ENCODE assay signal across 2 cellular contexts in genomic region chr15:37040072-37040742, GRCh38.
TF ChIP-seq lines count a peak whose summit lies in the region.

No MANE protein-coding gene starts in this region.

TF ChIP-seq in HepG2, 621 proteins besides CTCF, POLR2A, EP300 and RAD21 (continued from another document and continues in another):
- TF ChIP-seq ZBTB33 (CRISPR knock-in tag; IDR thresholded peaks at IDR 0.05), result no peak
- TF ChIP-seq ZNF609 (CRISPR knock-in tag; IDR thresholded peaks at IDR 0.05; ENCODE audit: borderline replicate concordance), result 0 out of 2 replicates have a peak, but pooled peaks have one; percentile 33
- TF ChIP-seq NCOR1 (IDR thresholded peaks at IDR 0.05; ENCODE audit: borderline replicate concordance, low read length), result peak; percentile 83; the same call in 1 of the 2 replicates
- no peak for TF ChIP-seq KDM4B (CRISPR knock-in tag; IDR thresholded peaks at IDR 0.05)
- 0 out of 2 replicates have a peak, but pooled peaks have one; percentile 32 for TF ChIP-seq ATF1 (CRISPR knock-in tag; IDR thresholded peaks at IDR 0.05)
- TF ChIP-seq SOX5 (CRISPR knock-in tag; IDR thresholded peaks at IDR 0.05; ENCODE audit: borderline replicate concordance), result peak; percentile 43; the same call in 1 of the 2 replicates
- no peak for TF ChIP-seq FOXP1 (IDR thresholded peaks at IDR 0.05)
- peak; percentile 53; the same call in 1 of the 2 replicates for TF ChIP-seq FOXP1 (CRISPR knock-in tag; IDR thresholded peaks at IDR 0.05)
- TF ChIP-seq PAF1 (CRISPR knock-in tag; IDR thresholded peaks at IDR 0.05), result no peak
- TF ChIP-seq FOXA1 (IDR thresholded peaks at IDR 0.05), result no peak
- TF ChIP-seq FOXA1 (CRISPR knock-in tag; IDR thresholded peaks at IDR 0.05), result peak; percentile 24; the same call in 1 of the 2 replicates
- TF ChIP-seq KDM1A (CRISPR knock-in tag; IDR thresholded peaks at IDR 0.05), result no peak
- TF ChIP-seq ZBTB43 (CRISPR knock-in tag; conservative IDR thresholded peaks at IDR 0.05), result peak; percentile 71; the same call in 1 of the 2 replicates
- peak in 1 of 2 experiments; percentile 70; a peak in 2 of 4 replicates for TF ChIP-seq NR2F1 (CRISPR knock-in tag; IDR thresholded peaks at IDR 0.05)
- TF ChIP-seq ZIK1 (CRISPR knock-in tag; IDR thresholded peaks at IDR 0.05; ENCODE audit: borderline replicate concordance, low read depth), result no peak
- no peak for TF ChIP-seq SKI (IDR thresholded peaks at IDR 0.05; ENCODE audit: partially characterized antibody)
- TF ChIP-seq SNAPC2 (CRISPR knock-in tag; IDR thresholded peaks at IDR 0.05), result no peak
- peak; percentile 78 for TF ChIP-seq TCF7 (IDR thresholded peaks at IDR 0.05; ENCODE audit: low read depth)
- peak; percentile 54 for TF ChIP-seq ISL2 (CRISPR knock-in tag; IDR thresholded peaks at IDR 0.05)
- TF ChIP-seq NR2F6 (IDR thresholded peaks at IDR 0.05), result peak; percentile 62
- TF ChIP-seq NR2F6 (CRISPR knock-in tag; IDR thresholded peaks at IDR 0.05), result no peak; the same call in 1 of the 2 replicates
- no peak for TF ChIP-seq CREB1 (IDR thresholded peaks at IDR 0.05)
- TF ChIP-seq CREB1 (CRISPR knock-in tag; IDR thresholded peaks at IDR 0.05), result 0 out of 2 replicates have a peak, but pooled peaks have one; percentile 8
- TF ChIP-seq ATF5 (CRISPR knock-in tag; IDR thresholded peaks at IDR 0.05; ENCODE audit: low read depth), result no peak

TF ChIP-seq in neural cell, 6 proteins besides CTCF, POLR2A, EP300 and RAD21 (continued from another document):
- TF ChIP-seq REST (IDR thresholded peaks at IDR 0.05; ENCODE audit: borderline replicate concordance), result no peak
- no peak for TF ChIP-seq SMC3 (conservative IDR thresholded peaks at IDR 0.05; ENCODE audit: poor library complexity)
- TF ChIP-seq EZH2 (IDR thresholded peaks at IDR 0.05; ENCODE audit: borderline replicate concordance, insufficient read depth, low read length, poor library complexity, severe bottlenecking), result no peak
- no peak for TF ChIP-seq TAF1 (IDR thresholded peaks at IDR 0.05; ENCODE audit: low read depth)
